Comparison of ENCODE assay signal across 1 cellular context in genomic region chr6:47478233-47479155, GRCh38.
A peak's percentile ranks its signal among the peaks of the same experiment; 100 is the strongest.
TF ChIP-seq lines count a peak whose summit lies in the region.

No MANE protein-coding gene starts in this region.

TF ChIP-seq in K562, 482 proteins besides CTCF, POLR2A, EP300 and RAD21 (continued from another document and continues in another):
- TF ChIP-seq HMGN3 (IDR thresholded peaks at IDR 0.05; ENCODE audit: borderline replicate concordance, extremely low read depth, insufficient read length, low read depth, low read length), result peak; percentile 14
- no peak for TF ChIP-seq MEIS2 (IDR thresholded peaks at IDR 0.05; ENCODE audit: partially characterized antibody)
- peak; percentile 53; the same call in 1 of the 2 replicates for TF ChIP-seq SUPT5H (IDR thresholded peaks at IDR 0.05)
- TF ChIP-seq DACH1 (IDR thresholded peaks at IDR 0.05; ENCODE audit: partially characterized antibody), result no peak
- TF ChIP-seq, protein P1, sequence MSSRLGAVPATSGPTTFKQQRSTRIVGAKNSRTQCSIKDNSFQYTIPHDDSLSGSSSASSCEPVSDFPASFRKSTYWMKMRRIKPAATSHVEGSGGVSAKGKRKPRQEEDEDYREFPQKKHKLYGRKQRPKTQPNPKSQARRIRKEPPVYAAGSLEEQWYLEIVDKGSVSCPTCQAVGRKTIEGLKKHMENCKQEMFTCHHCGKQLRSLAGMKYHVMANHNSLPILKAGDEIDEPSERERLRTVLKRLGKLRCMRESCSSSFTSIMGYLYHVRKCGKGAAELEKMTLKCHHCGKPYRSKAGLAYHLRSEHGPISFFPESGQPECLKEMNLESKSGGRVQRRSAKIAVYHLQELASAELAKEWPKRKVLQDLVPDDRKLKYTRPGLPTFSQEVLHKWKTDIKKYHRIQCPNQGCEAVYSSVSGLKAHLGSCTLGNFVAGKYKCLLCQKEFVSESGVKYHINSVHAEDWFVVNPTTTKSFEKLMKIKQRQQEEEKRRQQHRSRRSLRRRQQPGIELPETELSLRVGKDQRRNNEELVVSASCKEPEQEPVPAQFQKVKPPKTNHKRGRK (tag; IDR thresholded peaks at IDR 0.05), result no peak
- no peak for TF ChIP-seq NFE2 (IDR thresholded peaks at IDR 0.05; ENCODE audit: low read depth)
- TF ChIP-seq POLR3A (IDR thresholded peaks at IDR 0.05; ENCODE audit: borderline replicate concordance, extremely low read depth, insufficient read depth, insufficient read length), result no peak
- peak; percentile 36; the same call in 1 of the 2 replicates for TF ChIP-seq ETV1 (tag; conservative IDR thresholded peaks at IDR 0.05; ENCODE audit: low read depth)
- no peak for TF ChIP-seq CLOCK (CRISPR knock-in tag; IDR thresholded peaks at IDR 0.05; ENCODE audit: borderline replicate concordance)
- no peak for TF ChIP-seq ELF2 (CRISPR knock-in tag; IDR thresholded peaks at IDR 0.05)
- TF ChIP-seq, protein P2, sequence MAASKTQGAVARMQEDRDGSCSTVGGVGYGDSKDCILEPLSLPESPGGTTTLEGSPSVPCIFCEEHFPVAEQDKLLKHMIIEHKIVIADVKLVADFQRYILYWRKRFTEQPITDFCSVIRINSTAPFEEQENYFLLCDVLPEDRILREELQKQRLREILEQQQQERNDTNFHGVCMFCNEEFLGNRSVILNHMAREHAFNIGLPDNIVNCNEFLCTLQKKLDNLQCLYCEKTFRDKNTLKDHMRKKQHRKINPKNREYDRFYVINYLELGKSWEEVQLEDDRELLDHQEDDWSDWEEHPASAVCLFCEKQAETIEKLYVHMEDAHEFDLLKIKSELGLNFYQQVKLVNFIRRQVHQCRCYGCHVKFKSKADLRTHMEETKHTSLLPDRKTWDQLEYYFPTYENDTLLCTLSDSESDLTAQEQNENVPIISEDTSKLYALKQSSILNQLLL (CRISPR knock-in tag; IDR thresholded peaks at IDR 0.05; ENCODE audit: borderline replicate concordance), result no peak
- TF ChIP-seq RUNX1 (IDR thresholded peaks at IDR 0.05; ENCODE audit: low read depth), result no peak
- no peak for TF ChIP-seq ZNF431 (CRISPR knock-in tag; IDR thresholded peaks at IDR 0.05)
- no peak for TF ChIP-seq XRCC3 (IDR thresholded peaks at IDR 0.05)
- no peak for TF ChIP-seq NR2C1 (IDR thresholded peaks at IDR 0.05)
- no peak for TF ChIP-seq NR2C1 (tag; IDR thresholded peaks at IDR 0.05)
- TF ChIP-seq RBM15 (IDR thresholded peaks at IDR 0.05; ENCODE audit: insufficient read depth, low read length), result no peak
- no peak for TF ChIP-seq ZNF23 (CRISPR knock-in tag; IDR thresholded peaks at IDR 0.05)
- TF ChIP-seq MAZ (CRISPR knock-in tag; conservative IDR thresholded peaks at IDR 0.05 in 1 of 2, IDR thresholded peaks at IDR 0.05 in 1 of 2), result no peak; a peak in 1 of 4 replicates
- TF ChIP-seq MEF2A (IDR thresholded peaks at IDR 0.05; ENCODE audit: control insufficient read depth, low read depth, low read length), result no peak
- TF ChIP-seq GTF2A2 (tag; IDR thresholded peaks at IDR 0.05), result no peak
- TF ChIP-seq HMG20B (CRISPR knock-in tag; IDR thresholded peaks at IDR 0.05), result no peak
- TF ChIP-seq POLR2B (IDR thresholded peaks at IDR 0.05; ENCODE audit: low read depth, partially characterized antibody), result no peak
- no peak for TF ChIP-seq NFIX (CRISPR knock-in tag; IDR thresholded peaks at IDR 0.05; ENCODE audit: low read depth)
- TF ChIP-seq TRIM28 (IDR thresholded peaks at IDR 0.05), result peak; percentile 18; the same call in 1 of the 2 replicates
- no peak for TF ChIP-seq YBX1 (IDR thresholded peaks at IDR 0.05)
- no peak for TF ChIP-seq ZNF408 (CRISPR knock-in tag; IDR thresholded peaks at IDR 0.05; ENCODE audit: low read depth)
- no peak for TF ChIP-seq FUS (optimal IDR thresholded peaks at IDR 0.05; ENCODE audit: low read depth, low read length)
- peak; percentile 26; the same call in 1 of the 2 replicates for TF ChIP-seq JUND (IDR thresholded peaks at IDR 0.05; ENCODE audit: borderline replicate concordance, low read depth, low read length)
- no peak for TF ChIP-seq JUND (tag; IDR thresholded peaks at IDR 0.05; ENCODE audit: borderline replicate concordance, low read depth, low read length)
- TF ChIP-seq E2F6 (IDR thresholded peaks at IDR 0.05; ENCODE audit: borderline replicate concordance in 1 of 2, extremely low read depth in 1 of 2, insufficient read depth in 1 of 2, insufficient read length in 1 of 2, low read depth in 1 of 2, low read length in 1 of 2, poor library complexity in 1 of 2, severe bottlenecking in 1 of 2), result peak in 1 of 2 experiments; percentile 19
- no peak for TF ChIP-seq ZC3H4 (CRISPR knock-in tag; IDR thresholded peaks at IDR 0.05; ENCODE audit: borderline replicate concordance)
- no peak for TF ChIP-seq PURB (CRISPR knock-in tag; IDR thresholded peaks at IDR 0.05; ENCODE audit: low read depth)
- peak; percentile 40; the same call in 1 of the 2 replicates for TF ChIP-seq ZFP91 (CRISPR knock-in tag; IDR thresholded peaks at IDR 0.05)
- TF ChIP-seq ZNF263 (CRISPR knock-in tag; IDR thresholded peaks at IDR 0.05; ENCODE audit: borderline replicate concordance), result peak; percentile 85
- no peak for TF ChIP-seq RBM39 (optimal IDR thresholded peaks at IDR 0.05; ENCODE audit: low read depth, low read length)
- no peak for TF ChIP-seq FOXK1 (CRISPR knock-in tag; IDR thresholded peaks at IDR 0.05; ENCODE audit: borderline replicate concordance)
- no peak for TF ChIP-seq STAT5B (CRISPR knock-in tag; IDR thresholded peaks at IDR 0.05)
- TF ChIP-seq GATAD2A (IDR thresholded peaks at IDR 0.05), result peak; percentile 88
- TF ChIP-seq HDAC8 (tag; IDR thresholded peaks at IDR 0.05), result no peak
- no peak for TF ChIP-seq REST (CRISPR knock-in tag; IDR thresholded peaks at IDR 0.05; ENCODE audit: low read depth)
- no peak for TF ChIP-seq HSF4 (CRISPR knock-in tag; IDR thresholded peaks at IDR 0.05; ENCODE audit: borderline replicate concordance)
- no peak for TF ChIP-seq ZBED1 (IDR thresholded peaks at IDR 0.05)
- TF ChIP-seq, protein P3, sequence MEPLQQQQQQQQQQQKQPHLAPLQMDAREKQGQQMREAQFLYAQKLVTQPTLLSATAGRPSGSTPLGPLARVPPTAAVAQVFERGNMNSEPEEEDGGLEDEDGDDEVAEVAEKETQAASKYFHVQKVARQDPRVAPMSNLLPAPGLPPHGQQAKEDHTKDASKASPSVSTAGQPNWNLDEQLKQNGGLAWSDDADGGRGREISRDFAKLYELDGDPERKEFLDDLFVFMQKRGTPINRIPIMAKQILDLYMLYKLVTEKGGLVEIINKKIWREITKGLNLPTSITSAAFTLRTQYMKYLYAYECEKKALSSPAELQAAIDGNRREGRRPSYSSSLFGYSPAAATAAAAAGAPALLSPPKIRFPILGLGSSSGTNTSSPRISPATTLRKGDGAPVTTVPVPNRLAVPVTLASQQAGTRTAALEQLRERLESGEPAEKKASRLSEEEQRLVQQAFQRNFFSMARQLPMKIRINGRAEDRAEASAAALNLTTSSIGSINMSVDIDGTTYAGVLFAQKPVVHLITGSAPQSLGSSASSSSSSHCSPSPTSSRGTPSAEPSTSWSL (CRISPR knock-in tag; IDR thresholded peaks at IDR 0.05; ENCODE audit: borderline replicate concordance), result no peak
- no peak; the same call in 1 of the 2 replicates for TF ChIP-seq PML (IDR thresholded peaks at IDR 0.05; ENCODE audit: low read length)
- no peak for TF ChIP-seq SRSF9 (IDR thresholded peaks at IDR 0.05; ENCODE audit: borderline replicate concordance, low read depth, low read length)
- peak; percentile 45; the same call in 1 of the 2 replicates for TF ChIP-seq ELF1 (tag; IDR thresholded peaks at IDR 0.05)
- TF ChIP-seq BRF2 (IDR thresholded peaks at IDR 0.05; ENCODE audit: borderline replicate concordance, insufficient read depth, insufficient read length), result no peak
- 0 out of 2 replicates have a peak, but pooled peaks have one; percentile 69 for TF ChIP-seq ZSCAN29 (IDR thresholded peaks at IDR 0.05)
- 0 out of 2 replicates have a peak, but pooled peaks have one; percentile 33 for TF ChIP-seq TARDBP (IDR thresholded peaks at IDR 0.05)
- TF ChIP-seq CBFA2T3 (IDR thresholded peaks at IDR 0.05), result no peak
- TF ChIP-seq SRF (CRISPR knock-in tag; IDR thresholded peaks at IDR 0.05), result no peak
- TF ChIP-seq ZNF140 (CRISPR knock-in tag; IDR thresholded peaks at IDR 0.05), result no peak
- no peak for TF ChIP-seq HOXB6 (CRISPR knock-in tag; IDR thresholded peaks at IDR 0.05; ENCODE audit: borderline replicate concordance)
- TF ChIP-seq RBM25 (IDR thresholded peaks at IDR 0.05; ENCODE audit: low read depth, low read length, severe bottlenecking), result no peak
- peak; percentile 36; the same call in 1 of the 2 replicates for TF ChIP-seq MTA2 (IDR thresholded peaks at IDR 0.05; ENCODE audit: low read depth)
